Comparison of ENCODE assay signal across 21 cellular contexts in the genomic region with DNA sequence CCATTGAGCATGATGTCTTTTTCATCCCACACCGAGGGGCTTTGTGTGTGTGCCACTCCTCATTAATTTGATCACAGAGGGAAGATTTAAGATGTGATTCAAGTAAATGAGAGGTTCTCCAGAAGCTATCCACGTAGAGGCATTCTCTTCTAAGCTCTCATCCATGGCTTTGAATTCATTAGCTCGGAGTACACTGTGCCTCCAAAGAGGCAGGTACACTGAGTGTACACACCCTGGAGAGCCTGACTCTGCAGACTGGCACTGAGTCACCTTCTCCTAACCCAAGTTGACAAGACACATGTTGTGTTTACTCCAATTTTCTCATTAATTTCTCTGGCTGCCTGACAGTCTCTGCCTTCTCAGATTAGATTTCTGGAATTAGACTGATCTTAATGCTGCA.
"Had no signal": no experiment of that assay in that cellular context is flagged by ENCODE, and none has a peak within 500 bp of the region (broad histone marks: within the 10 kb centered on the region; RNA-seq: fewer than 3 reads in every experiment).

No MANE protein-coding gene starts in this region.

- H3K4me3 ChIP-seq: breast epithelium, esophagus squamous epithelium, left ventricle myocardium inferior, lung, ovary, prostate gland, sigmoid colon, suprapubic skin, tibial nerve had no signal

- DNase-seq: activated CD4-positive, alpha-beta T cell treated with anti-CD3 and anti-CD28 coated beads for 4 hours; activated CD4-positive, alpha-beta T cell treated with anti-CD3 and anti-CD28 coated beads, Interleukin-2, amount 50 U/mL, for 4 hours; activated CD8-positive, alpha-beta memory T cell treated with anti-CD3 and anti-CD28 coated beads for 24 hours; activated gamma-delta T cell; activated naive CD4-positive, alpha-beta T cell treated with anti-CD3 and anti-CD28 coated beads, Interleukin-2, amount 10 ng/mL, durations not matched to agents 7 days and 5 days; activated naive CD8-positive, alpha-beta T cell treated with anti-CD3 and anti-CD28 coated beads, Interleukin-2, amount 10 ng/mL, durations not matched to agents 7 days and 5 days; central memory CD4-positive, alpha-beta T cell; endodermal cell; esophagus squamous epithelium; left ventricle myocardium inferior; ovary; sigmoid colon; small intestine; stimulated activated CD4-positive, alpha-beta T cell treated with anti-CD3 and anti-CD28 coated beads, Interleukin-4, amount 100 ng/mL, for 24 hours had no signal

- H3K27ac ChIP-seq: breast epithelium, esophagus squamous epithelium, left ventricle myocardium inferior, ovary, prostate gland, sigmoid colon, suprapubic skin, tibial nerve, VCaP had no signal

- ATAC-seq: stimulated activated memory B cell treated with anti-CD40 and anti-IgM and Interleukin-4, amounts not matched to agents 10 μg/mL and 1 μg/mL and 100 μg/mL, for 72 hours had no signal

- H3K36me3 ChIP-seq: breast epithelium, esophagus squamous epithelium, left ventricle myocardium inferior, ovary, prostate gland, sigmoid colon, suprapubic skin, tibial nerve had no signal

- H3K27me3 ChIP-seq: breast epithelium, esophagus squamous epithelium, ovary, sigmoid colon, suprapubic skin, tibial nerve had no signal
